13 cellular contexts compared by ENCODE assay signal in the genomic region with DNA sequence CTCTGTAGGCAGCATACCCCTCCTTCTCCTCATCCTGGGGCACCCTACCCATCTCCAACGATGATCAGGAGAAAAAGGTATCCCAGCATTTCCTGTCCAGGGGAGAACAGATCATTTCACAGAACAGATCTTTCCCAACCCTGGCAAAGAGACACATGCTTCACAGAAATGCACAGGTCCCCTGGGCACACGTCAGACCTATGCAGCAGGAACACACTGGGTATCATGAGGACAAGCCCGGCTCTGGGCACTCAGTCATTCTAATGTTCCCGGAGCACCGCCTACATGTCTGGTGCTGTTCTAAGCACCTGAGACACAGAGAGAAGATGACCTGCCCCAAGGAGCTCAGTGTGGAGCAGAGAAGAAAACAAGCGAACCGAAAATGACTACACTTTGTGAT. TPM values are rescaled to one million over a fixed set of nuclear protein-coding genes. Genes with fewer than 3 reads are reported as not detected.
DNase-seq lines count a peak whose midpoint lies in the region; ATAC-seq and TF ChIP-seq lines count a peak whose summit lies in the region.
"Had no signal": no experiment of that assay in that cellular context is flagged by ENCODE, and none has a peak within 500 bp of the region (broad histone marks: within the 10 kb centered on the region; RNA-seq: fewer than 3 reads in every experiment).

No MANE protein-coding gene starts in this region.

- ATAC-seq in stimulated activated naive CD8-positive, alpha-beta T cell treated with anti-CD3 and anti-CD28 coated beads, Interleukin-15, Interleukin-2, amounts not matched to agents 100 U/mL and 50 U/mL, for 24 hours: no peak
- ATAC-seq: activated CD8-positive, alpha-beta memory T cell treated with anti-CD3 and anti-CD28 coated beads, Interleukin-2, amount 10 ng/mL, durations not matched to agents 7 days and 5 days; GM12878 had no signal

- H3K9me3 ChIP-seq in esophagus squamous epithelium (peaks cover 0 to 7% (median 0%) of the 10 kb centered on the region in 3 donors), neutrophil (no peaks in the 10 kb centered on the region)

- no peak for TF ChIP-seq CTCF in esophagus squamous epithelium (IDR thresholded peaks at IDR 0.05)
- no peak for TF ChIP-seq CTCF in neutrophil (IDR thresholded peaks at IDR 0.05)

- H3K4me3 Mint-ChIP-seq in stimulated activated naive CD8-positive, alpha-beta T cell treated with anti-CD3 and anti-CD28 coated beads, Interleukin-15, Interleukin-2, amounts not matched to agents 100 ng/mL and 50 ng/mL, for 24 hours: no peak overlapping the region
- H3K4me3 Mint-ChIP-seq: activated CD8-positive, alpha-beta memory T cell treated with anti-CD3 and anti-CD28 coated beads, Interleukin-2, amount 10 ng/mL, durations not matched to agents 7 days and 5 days had no signal

- H3K27ac ChIP-seq in esophagus squamous epithelium (peak overlapping the region; percentile 45 to 79 (median 68)), neutrophil (peak overlapping the region; percentile 97)

- TF ChIP-seq POLR2A in esophagus squamous epithelium (IDR thresholded peaks at IDR 0.05): no peak

- DNase-seq in stimulated activated naive CD8-positive, alpha-beta T cell treated with anti-CD3 and anti-CD28 coated beads, Interleukin-15, Interleukin-2, amounts not matched to agents 100 U/mL and 50 U/mL, for 24 hours: no peak
- no peak for DNase-seq in esophagus squamous epithelium (lab: John Stamatoyannopoulos, UW)
- no peak for DNase-seq in NCI-H1417 treated with DMSO at 0.1 percent for 48 hours (lab: John Stamatoyannopoulos, UW)
- DNase-seq in GDM1 (lab: John Stamatoyannopoulos, UW): no peak
- no peak for DNase-seq in activated CD8-positive, alpha-beta memory T cell treated with anti-CD3 and anti-CD28 coated beads for 24 hours
- DNase-seq in NCI-H187 treated with DMSO at 0.1 percent for 48 hours (lab: John Stamatoyannopoulos, UW): no peak
- DNase-seq: activated CD8-positive, alpha-beta memory T cell treated with anti-CD3 and anti-CD28 coated beads, Interleukin-2, amount 10 ng/mL, durations not matched to agents 7 days and 5 days; DND-41; MM.1S; NCI-H510A had no signal

- peak overlapping the region; percentile 38 for H3K27ac Mint-ChIP-seq in stimulated activated naive CD8-positive, alpha-beta T cell treated with anti-CD3 and anti-CD28 coated beads, Interleukin-15, Interleukin-2, amounts not matched to agents 100 ng/mL and 50 ng/mL, for 24 hours
- H3K27ac Mint-ChIP-seq: activated CD8-positive, alpha-beta memory T cell treated with anti-CD3 and anti-CD28 coated beads, Interleukin-2, amount 10 ng/mL, durations not matched to agents 7 days and 5 days had no signal

- H3K27me3 ChIP-seq in esophagus squamous epithelium: no peaks in the 10 kb centered on the region
- H3K27me3 ChIP-seq in neutrophil: no peaks in the 10 kb centered on the region

- 80 to 82% methylated on average over 3 to 6 of the region's 7 CpGs for WGBS in esophagus squamous epithelium, 2 donors

- intact Hi-C loops in esophagus squamous epithelium (cut with DNase I): no loop called here

- H3K36me3 ChIP-seq in esophagus squamous epithelium (peaks cover 0 to 79% (median 8%) of the 10 kb centered on the region in 3 donors), neutrophil (peaks cover 61% of the 10 kb centered on the region)

- H3K9me3 Mint-ChIP-seq in stimulated activated naive CD8-positive, alpha-beta T cell treated with anti-CD3 and anti-CD28 coated beads, Interleukin-15, Interleukin-2, amounts not matched to agents 100 ng/mL and 50 ng/mL, for 24 hours: peaks cover 6% of the 10 kb centered on the region

- H3K4me3 ChIP-seq in esophagus squamous epithelium: no peak overlapping the region
- H3K4me3 ChIP-seq in neutrophil (ENCODE audit: low read depth in 1 of 2, low read length in 1 of 2): peak overlapping the region in 1 of 2 experiments; percentile 53
- H3K4me3 ChIP-seq: GM12878 had no signal

- no peaks in the 10 kb centered on the region for H3K27me3 Mint-ChIP-seq in stimulated activated naive CD8-positive, alpha-beta T cell treated with anti-CD3 and anti-CD28 coated beads, Interleukin-15, Interleukin-2, amounts not matched to agents 100 ng/mL and 50 ng/mL, for 24 hours

- peaks cover 48% of the 10 kb centered on the region for H3K4me1 Mint-ChIP-seq in stimulated activated naive CD8-positive, alpha-beta T cell treated with anti-CD3 and anti-CD28 coated beads, Interleukin-15, Interleukin-2, amounts not matched to agents 100 ng/mL and 50 ng/mL, for 24 hours (ENCODE audit: low read depth)

- H3K4me1 ChIP-seq in esophagus squamous epithelium (peaks cover 3 to 51% (median 15%) of the 10 kb centered on the region in 3 donors), neutrophil (ENCODE audit: control insufficient read depth in 1 of 2, insufficient read depth in 1 of 2, low read depth in 1 of 2, low read length in 1 of 2) (peaks cover 71 to 74% of the 10 kb centered on the region in 2 experiments)

- H3K36me3 Mint-ChIP-seq in stimulated activated naive CD8-positive, alpha-beta T cell treated with anti-CD3 and anti-CD28 coated beads, Interleukin-15, Interleukin-2, amounts not matched to agents 100 ng/mL and 50 ng/mL, for 24 hours (ENCODE audit: low read depth): peaks cover 57% of the 10 kb centered on the region

RNA-seq across cellular contexts. Expression of a gene that starts 56.2 kb away (rescaled TPM):
- total RNA-seq in esophagus squamous epithelium: 100 to 1,000 TPM; 118 to 145 (median 131) TPM
